Comparison of ENCODE assay signal across 32 cellular contexts in the genomic region with DNA sequence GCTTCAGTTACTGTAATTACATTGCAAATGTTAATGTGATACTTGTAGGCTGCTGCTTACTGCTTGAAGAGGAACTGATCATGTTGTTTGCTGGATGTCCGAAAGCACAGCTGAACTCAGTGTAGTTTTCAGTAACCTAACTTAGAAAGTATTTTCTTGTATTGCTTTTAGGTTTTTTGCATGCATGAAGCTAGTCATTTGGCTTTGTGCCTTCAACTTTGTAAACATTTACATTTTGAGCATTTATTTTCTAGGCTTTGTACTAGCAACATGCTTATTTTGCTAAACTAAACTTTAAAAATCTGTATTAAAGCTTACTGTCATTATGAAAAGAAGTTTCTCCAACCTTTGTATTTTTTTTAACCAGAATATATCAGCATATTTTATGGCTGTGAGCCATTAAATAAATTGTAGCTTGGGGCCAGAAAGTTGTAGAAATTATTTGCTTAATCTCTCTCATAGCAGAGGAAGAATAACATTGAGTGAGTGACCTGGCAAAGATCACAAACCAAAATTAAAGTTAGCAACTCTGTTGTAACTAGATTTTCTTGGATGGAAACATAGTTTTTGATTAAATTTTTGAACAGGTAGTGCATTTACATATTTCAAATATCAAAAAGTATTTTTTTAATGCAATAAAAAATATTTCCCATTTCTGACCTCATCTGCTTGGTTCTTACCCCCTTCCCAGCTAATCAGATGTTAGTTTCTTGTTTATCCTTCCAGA. TPM values are rescaled to one million over a fixed set of nuclear protein-coding genes. Genes with fewer than 3 reads are reported as not detected.
DNase-seq lines count a peak whose midpoint lies in the region; ATAC-seq, FAIRE-seq and TF ChIP-seq lines count a peak whose summit lies in the region.
"Had no signal": no experiment of that assay in that cellular context is flagged by ENCODE, and none has a peak within 500 bp of the region (broad histone marks: within the 10 kb centered on the region; RNA-seq: fewer than 3 reads in every experiment).

No MANE protein-coding gene starts in this region.

- no peak overlapping the region for H2AFZ ChIP-seq in mammary epithelial cell (ENCODE audit: low read depth, low read length)

- POLR2A ChIA-PET in AG04450 (lab: Yijun Ruan, JAX), result interaction anchor here (1.5 kb wide), 1 partner anchor 60 kb away, joined by 5 read pairs; no protein-coding TSS in a partner anchor

- BruUV-seq in mammary epithelial cell (replicated peaks; lab: Mats Ljungman, UMichigan), result no TSS peak

- no peak overlapping the region for H3K4me3 ChIP-seq in AG04450 (ENCODE audit: low read depth, low read length)
- H3K4me3 ChIP-seq in mammary epithelial cell (replicated peaks in 1 of 3; ENCODE audit: insufficient read depth in 1 of 3, low read depth in 2 of 3, low read length in 3 of 3), result no peak overlapping the region
- H3K4me3 ChIP-seq: BLaER1 treated with 17β-estradiol and CSF1 and Interleukin-3, amounts not matched to agents 10 nM and 100 nM; colonic mucosa; esophagus muscularis mucosa; gastrocnemius medialis; prostate gland had no signal

- 89% methylated on average over 1 of the region's 1 CpG for WGBS in mammary epithelial cell (ENCODE audit: low coverage, missing lambda C conversion rate)

- no peak overlapping the region for H3K4me2 ChIP-seq in mammary epithelial cell (ENCODE audit: insufficient read depth, low read depth, low read length)
- H3K4me2 ChIP-seq: BLaER1 treated with 17β-estradiol and CSF1 and Interleukin-3, amounts not matched to agents 10 nM and 100 nM had no signal

- no peaks in the 10 kb centered on the region for H3K79me2 ChIP-seq in mammary epithelial cell (ENCODE audit: insufficient read depth, low read length)

- H4K20me1 ChIP-seq in mammary epithelial cell (ENCODE audit: insufficient read depth, low read length), result no peaks in the 10 kb centered on the region

- H3K27me3 ChIP-seq in AG04450 (ENCODE audit: control insufficient read depth, insufficient read depth, low read length), result no peaks in the 10 kb centered on the region
- H3K27me3 ChIP-seq in mammary epithelial cell (ENCODE audit: insufficient read depth, low read length), result no peaks in the 10 kb centered on the region
- H3K27me3 ChIP-seq: BLaER1 treated with 17β-estradiol and CSF1 and Interleukin-3, amounts not matched to agents 10 nM and 100 nM; colonic mucosa; esophagus muscularis mucosa; gastrocnemius medialis; neutrophil had no signal

- peaks cover 7% of the 10 kb centered on the region for H3K36me3 ChIP-seq in mammary epithelial cell (ENCODE audit: insufficient read depth, low read length)
- H3K36me3 ChIP-seq: colonic mucosa, prostate gland had no signal

- DNase-seq in AG04450 (ENCODE audit: low read depth, low spot score) (peak; percentile 20), EL (no peak), mammary epithelial cell (no peak)
- DNase-seq: activated CD4-positive, alpha-beta T cell treated with anti-CD3 and anti-CD28 coated beads for 4 hours; activated naive CD4-positive, alpha-beta T cell treated with anti-CD3 and anti-CD28 coated beads for 36 hours; activated T-cell treated with anti-CD3 and anti-CD28 coated beads, Interleukin-2, amount 50 U/mL, for 48 hours; aorta; colonic mucosa; DND-41; effector memory CD4-positive, alpha-beta T cell; gastrocnemius medialis; HFFc6; left cardiac atrium; mesendoderm; NCI-H1048; NCI-H1694 treated with DMSO at 0.1 percent for 48 hours; NCI-H2227 treated with DMSO at 0.1 percent for 48 hours; SIG-M5; stimulated activated CD4-positive, alpha-beta T cell treated with anti-CD3 and anti-CD28 coated beads, Interleukin-12 subunit alpha, Interleukin-12 subunit beta, amount 100 ng/mL, for 4 hours; stimulated activated CD4-positive, alpha-beta T cell treated with anti-CD3 and anti-CD28 coated beads, Interleukin-4, amount 100 ng/mL, for 1 hour had no signal

- ATAC-seq in GM21390 (IDR thresholded peaks at IDR 0.05; ENCODE audit: unreplicated experiment), result no peak
- ATAC-seq: gastrocnemius medialis; HepG2; left cardiac atrium; sciatic nerve; stimulated activated effector memory CD8-positive, alpha-beta T cell treated with anti-CD3 and anti-CD28 coated beads, Interleukin-12 subunit alpha, Interleukin-12 subunit beta, amount 100 ng/mL, for 72 hours had no signal

- FAIRE-seq in G401.6 (lab: Jason Lieb, UNC) (peak; percentile 8), endometrium (lab: Jason Lieb, UNC) (peak; percentile 65)
- FAIRE-seq: HepG2, RCC 7860 had no signal

- H3K27ac ChIP-seq in AG04450 (ENCODE audit: low read depth, low read length), result no peak overlapping the region
- H3K27ac ChIP-seq in VCaP, result peak overlapping the region; percentile 14
- H3K27ac ChIP-seq in mammary epithelial cell (ENCODE audit: insufficient read depth, low read depth, low read length), result no peak overlapping the region
- H3K27ac ChIP-seq: BLaER1 treated with 17β-estradiol and CSF1 and Interleukin-3, amounts not matched to agents 10 nM and 100 nM; colonic mucosa; esophagus muscularis mucosa; gastrocnemius medialis; neutrophil; prostate gland had no signal

- in situ Hi-C loops in mammary epithelial cell (cut with MboI; ENCODE audit: low sequenced_read_pairs in 2 of 2), result no loop called here

- intact Hi-C loops in mammary epithelial cell (cut with micrococcal nuclease), result no loop called here

- H3K9me3 ChIP-seq in AG04450 (ENCODE audit: control insufficient read depth, insufficient read depth, low read length) (no peaks in the 10 kb centered on the region), mammary epithelial cell (replicated peaks; ENCODE audit: insufficient read depth, low read length) (no peaks in the 10 kb centered on the region)
- H3K9me3 ChIP-seq: BLaER1 treated with 17β-estradiol and CSF1 and Interleukin-3, amounts not matched to agents 10 nM and 100 nM; colonic mucosa; esophagus muscularis mucosa; gastrocnemius medialis; neutrophil; prostate gland had no signal

- no peak for TF ChIP-seq CTCF in AG04450 (IDR thresholded peaks at IDR 0.05; ENCODE audit: low read depth, low read length)
- TF ChIP-seq CTCF in VCaP (conservative IDR thresholded peaks at IDR 0.05), result no peak
- no peak for TF ChIP-seq CTCF in mammary epithelial cell (conservative IDR thresholded peaks at IDR 0.05 in 1 of 2, IDR thresholded peaks at IDR 0.05 in 1 of 2; ENCODE audit: extremely low read depth in 1 of 2, insufficient read depth in 1 of 2, low read depth in 1 of 2, low read length in 2 of 2)

- no peaks in the 10 kb centered on the region for H3K4me1 ChIP-seq in mammary epithelial cell (ENCODE audit: insufficient read depth, low read length)
- H3K4me1 ChIP-seq: colonic mucosa, gastrocnemius medialis, prostate gland had no signal

- H3K9ac ChIP-seq in mammary epithelial cell (ENCODE audit: insufficient read depth, low read length), result no peak overlapping the region
- H3K9ac ChIP-seq: BLaER1 treated with 17β-estradiol and CSF1 and Interleukin-3, amounts not matched to agents 10 nM and 100 nM had no signal

- CTCF ChIA-PET in AG04450 (lab: Charles Lee), result interaction anchor here (0.9 kb wide), 1 partner anchor 212 kb away, joined by 3 read pairs; no protein-coding TSS in a partner anchor
- CTCF ChIA-PET in mammary epithelial cell (lab: Charles Lee; ENCODE audit: low non-redundant PET), result no interaction called here

- dilution Hi-C loops in mammary epithelial cell (cut with HindIII; ENCODE audit: low sequenced_read_pairs), result no loop called here

RNA-seq across cellular contexts. Expression of a gene that starts 30.7 kb away (rescaled TPM):
- polyA plus RNA-seq in AG04450 (2011; rRNA removed), result 26.4 and 35.5 TPM in 2 replicates
- polyA minus RNA-seq in AG04450 (2011; rRNA and poly(A)+ RNA removed), result 33.8 and 48.1 TPM in 2 replicates
- 10 to 100 TPM; 27.8 to 39.3 TPM for total RNA-seq in mammary epithelial cell
- polyA plus RNA-seq in mammary epithelial cell, result 11.5 TPM
- 50.4 TPM for polyA minus RNA-seq in mammary epithelial cell
